In genomic region chr9:128043467-128043868, GRCh38 we compare ENCODE assay signal across 18 cellular contexts. TPM values are rescaled to one million over a fixed set of nuclear protein-coding genes. Genes with fewer than 3 reads are reported as not detected.
DNase-seq lines count a peak whose midpoint lies in the region; TF ChIP-seq lines count a peak whose summit lies in the region.
"Had no signal": no experiment of that assay in that cellular context is flagged by ENCODE, and none has a peak within 500 bp of the region (broad histone marks: within the 10 kb centered on the region; RNA-seq: fewer than 3 reads in every experiment).

No MANE protein-coding gene starts in this region.

- no peak for TF ChIP-seq POLR2A in uterus (IDR thresholded peaks at IDR 0.05)

- H3K4me1 ChIP-seq in endodermal cell (ENCODE audit: control insufficient read depth, insufficient read depth, low read length) (no peaks in the 10 kb centered on the region), uterus (peaks cover 0 to 9% of the 10 kb centered on the region in 2 donors), MM.1S (ENCODE audit: low read length) (no peaks in the 10 kb centered on the region)
- H3K4me1 ChIP-seq: heart left ventricle had no signal

- H3K9ac ChIP-seq in endodermal cell (ENCODE audit: extremely low read depth, low read length, poor library complexity, severe bottlenecking): no peak overlapping the region
- no peak overlapping the region for H3K9ac ChIP-seq in MM.1S (ENCODE audit: low read length)

- no peaks in the 10 kb centered on the region for H4K20me1 ChIP-seq in MM.1S (ENCODE audit: insufficient read depth, low read length)

- no peak overlapping the region for H3K4me3 Mint-ChIP-seq in endodermal cell
- H3K4me3 Mint-ChIP-seq: HFFc6, IgD-negative memory B cell had no signal

- intact Hi-C loops in uterus (cut with DNase I; ENCODE audit: low total_unique reads): no loop called here

- no peaks in the 10 kb centered on the region for H3K36me3 ChIP-seq in endodermal cell (ENCODE audit: control insufficient read depth, insufficient read depth, low read length)
- H3K36me3 ChIP-seq in uterus: no peaks in the 10 kb centered on the region
- H3K36me3 ChIP-seq in MM.1S (replicated peaks; ENCODE audit: insufficient read depth, low read length): no peaks in the 10 kb centered on the region
- H3K36me3 ChIP-seq: heart left ventricle had no signal

- no peaks in the 10 kb centered on the region for H3K9me3 Mint-ChIP-seq in endodermal cell
- H3K9me3 Mint-ChIP-seq: HFFc6, IgD-negative memory B cell had no signal

- H2AFZ ChIP-seq in MM.1S (ENCODE audit: low read length): no peak overlapping the region

- 0 out of 2 replicates have a peak, but pooled peaks have one; percentile 17 for TF ChIP-seq EP300 in Ishikawa (IDR thresholded peaks at IDR 0.05; ENCODE audit: borderline replicate concordance)

- DNase-seq in endodermal cell: peak; percentile 60
- peak; percentile 18 for DNase-seq in myocyte (ENCODE audit: low read depth)
- DNase-seq in uterus: no peak
- DNase-seq in NCI-H69 (lab: John Stamatoyannopoulos, UW): no peak
- no peak for DNase-seq in MM.1S
- DNase-seq in NCI-H2081 (lab: John Stamatoyannopoulos, UW): no peak
- DNase-seq: activated gamma-delta T cell; aorta; C1 segment of cervical spinal cord; heart left ventricle; HFFc6; NCI-H1092 treated with DMSO at 0.1 percent for 48 hours; NCI-H2171; stimulated activated CD4-positive, alpha-beta T cell treated with anti-CD3 and anti-CD28 coated beads, Interleukin-1b, Interleukin-23, amount 100 ng/mL, for 48 hours; substantia nigra had no signal

- H3K36me3 Mint-ChIP-seq in endodermal cell (ENCODE audit: low read depth): no peaks in the 10 kb centered on the region
- H3K36me3 Mint-ChIP-seq: IgD-negative memory B cell had no signal

- peak; percentile 39 for TF ChIP-seq RAD21 in Ishikawa (IDR thresholded peaks at IDR 0.05; ENCODE audit: low read depth)

- H3K27me3 ChIP-seq in endodermal cell (ENCODE audit: control insufficient read depth, insufficient read depth, low read length, poor library complexity, severe bottlenecking): no peaks in the 10 kb centered on the region
- H3K27me3 ChIP-seq in uterus: no peaks in the 10 kb centered on the region
- H3K27me3 ChIP-seq in MM.1S (replicated peaks; ENCODE audit: insufficient read depth, low read length): no peaks in the 10 kb centered on the region
- H3K27me3 ChIP-seq: heart left ventricle had no signal

- 69 to 76% methylated on average over 2 to 7 of the region's 7 CpGs for WGBS in endodermal cell (ENCODE audit: insufficient coverage in 1 of 2, insufficient read length in 1 of 2), 2 experiments

- H3K4me3 ChIP-seq in endodermal cell (ENCODE audit: low read length) (no peak overlapping the region), uterus (no peak overlapping the region), MM.1S (ENCODE audit: low read length) (no peak overlapping the region)
- H3K4me3 ChIP-seq: coronary artery, heart left ventricle had no signal

- H3K27ac Mint-ChIP-seq in endodermal cell: peak overlapping the region; percentile 45
- H3K27ac Mint-ChIP-seq: HFFc6, IgD-negative memory B cell had no signal

- no peak overlapping the region for H3K4me2 ChIP-seq in MM.1S (ENCODE audit: low read depth, low read length)

- H3K9me2 ChIP-seq in MM.1S (replicated peaks; ENCODE audit: insufficient read depth, low read length): no peaks in the 10 kb centered on the region

- H3K4me1 Mint-ChIP-seq in endodermal cell: peaks cover 6% of the 10 kb centered on the region

- no peaks in the 10 kb centered on the region for H3K27me3 Mint-ChIP-seq in endodermal cell (ENCODE audit: insufficient read depth)

- no peaks in the 10 kb centered on the region for H3K79me2 ChIP-seq in MM.1S (ENCODE audit: low read length)

- TF ChIP-seq CTCF in endodermal cell (conservative IDR thresholded peaks at IDR 0.05) (no peak), uterus (IDR thresholded peaks at IDR 0.05) (no peak), MM.1S (IDR thresholded peaks at IDR 0.05; ENCODE audit: low read length) (no peak)

- no peak overlapping the region for H3K27ac ChIP-seq in endodermal cell (ENCODE audit: low read depth, low read length)
- H3K27ac ChIP-seq in uterus: peak overlapping the region; percentile 19 to 51
- no peak overlapping the region for H3K27ac ChIP-seq in MM.1S (ENCODE audit: low read length)
- H3K27ac ChIP-seq: coronary artery, heart left ventricle had no signal

- no peaks in the 10 kb centered on the region for H3K9me3 ChIP-seq in endodermal cell (ENCODE audit: control insufficient read depth, low read length)
- H3K9me3 ChIP-seq in uterus: no peaks in the 10 kb centered on the region
- no peaks in the 10 kb centered on the region for H3K9me3 ChIP-seq in MM.1S (replicated peaks; ENCODE audit: insufficient read depth, low read length)
- H3K9me3 ChIP-seq: heart left ventricle had no signal

- H3F3A ChIP-seq in MM.1S (ENCODE audit: insufficient read depth, low read length): no peaks in the 10 kb centered on the region

TF ChIP-seq in Ishikawa, 13 proteins besides CTCF, POLR2A, EP300 and RAD21:
- TF ChIP-seq REST (IDR thresholded peaks at IDR 0.05; ENCODE audit: low read depth) (no peak), TEAD4 (IDR thresholded peaks at IDR 0.05) (peak; percentile 61; the same call in 1 of the 2 replicates), EGR1 (IDR thresholded peaks at IDR 0.05) (0 out of 2 replicates have a peak, but pooled peaks have one; percentile 27)
- TF ChIP-seq, protein P1, sequence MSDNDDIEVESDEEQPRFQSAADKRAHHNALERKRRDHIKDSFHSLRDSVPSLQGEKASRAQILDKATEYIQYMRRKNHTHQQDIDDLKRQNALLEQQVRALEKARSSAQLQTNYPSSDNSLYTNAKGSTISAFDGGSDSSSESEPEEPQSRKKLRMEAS (IDR thresholded peaks at IDR 0.05): 0 out of 2 replicates have a peak, but pooled peaks have one; percentile 11

RNA-seq across cellular contexts. Expression of gene NAIF1, which starts 23.7 kb away (rescaled TPM):
- total RNA-seq in endodermal cell (1 to 10 TPM; 6.2 to 6.6 TPM), myocyte (9.9 and 12.3 TPM in 2 replicates), uterus (10 to 100 TPM in 2 of 4 donors, 1 to 10 TPM in 2; 3.8 to 27.4 (median 10.6) TPM)
- 7.9 TPM for polyA plus RNA-seq in endodermal cell (2013, experiment 1 of 2)
- 7.3 TPM for polyA plus RNA-seq in endodermal cell (2013, experiment 2 of 2)
- 11.2 TPM for polyA plus RNA-seq in myocyte (2012)

RNA-seq across cellular contexts. Expression of gene SLC25A25, which starts 24.6 kb away (rescaled TPM):
- total RNA-seq in endodermal cell: 10 to 100 TPM; 12.9 to 13.1 TPM
- 12.8 TPM for polyA plus RNA-seq in endodermal cell (2013, experiment 1 of 2)
- 11.1 TPM for polyA plus RNA-seq in endodermal cell (2013, experiment 2 of 2)
- 36.5 and 46.1 TPM in 2 replicates for total RNA-seq in myocyte
- polyA plus RNA-seq in myocyte (2012): 19.5 TPM
- 10 to 100 TPM; 14.3 to 49.7 (median 49.0) TPM for total RNA-seq in uterus

Comparison
In these comparisons a context has a peak if more than half of its experiments do, and no peak if none do; other contexts are left out.
1. DNase-seq: peak in endodermal cell (single experiment) and myocyte (single experiment); none in uterus (0 of 2), NCI-H69 (single experiment), MM.1S (single experiment) and NCI-H2081 (0 of 2).
2. H3K27ac ChIP-seq: peak in uterus (2 of 2); none in endodermal cell (single experiment) and MM.1S (single experiment).